ENCODE assay signal across 33 cellular contexts in genomic region chr9:32502996-32503395, GRCh38. TPM values are rescaled to one million over a fixed set of nuclear protein-coding genes. Genes with fewer than 3 reads are reported as not detected.
A peak's percentile ranks its signal among the peaks of the same experiment; 100 is the strongest.
DNase-seq lines count a peak whose midpoint lies in the region; FAIRE-seq and TF ChIP-seq lines count a peak whose summit lies in the region.
"Had no signal": no experiment of that assay in that cellular context is flagged by ENCODE, and none has a peak within 500 bp of the region (broad histone marks: within the 10 kb centered on the region; RNA-seq: fewer than 3 reads in every experiment).

No MANE protein-coding gene starts in this region.

- no peak overlapping the region for H3K9ac ChIP-seq in H9 (ENCODE audit: extremely low read depth, insufficient read length, low read length)
- no peak overlapping the region for H3K9ac ChIP-seq in keratinocyte (ENCODE audit: control insufficient read depth, extremely low read depth, insufficient read depth, low read length)
- H3K9ac ChIP-seq: KMS-11, SK-N-SH had no signal

- FAIRE-seq in keratinocyte (lab: Jason Lieb, UNC): no peak
- FAIRE-seq: frontal cortex, GM18507, HTR-8/SVneo had no signal

- H3K4me3 ChIP-seq in CD4-positive, alpha-beta memory T cell (ENCODE audit: low read length in 2 of 2): no peak overlapping the region
- H3K4me3 ChIP-seq in astrocyte of the spinal cord (ENCODE audit: low read depth, low read length) (no peak overlapping the region), keratinocyte (ENCODE audit: control insufficient read depth in 2 of 3, extremely low read depth in 1 of 3, insufficient read depth in 2 of 3, low read depth in 1 of 3, low read length in 3 of 3) (no peak overlapping the region), spleen (no peak overlapping the region)
- H3K4me3 ChIP-seq: ascending aorta, left ventricle myocardium inferior, stomach, tibial artery had no signal

- H2BK20ac ChIP-seq in H9 (ENCODE audit: low read depth, low read length, poor library complexity, severe bottlenecking): no peak overlapping the region

- H3K9me1 ChIP-seq in keratinocyte (ENCODE audit: control insufficient read depth, extremely low read depth, insufficient read depth, low read length): no peaks in the 10 kb centered on the region

- peak overlapping the region; percentile 3 to 82 (median 63) for H3K27ac Mint-ChIP-seq in CD4-positive, alpha-beta memory T cell
- H3K27ac Mint-ChIP-seq in H9 (peak overlapping the region in 2 of 3 experiments; percentile 25 to 80; a peak in 3 of 7 replicates), nephron progenitor cell (no peak overlapping the region)
- H3K27ac Mint-ChIP-seq: activated CD4-positive, alpha-beta T cell treated with anti-CD3 and anti-CD28 coated beads, Interleukin-2, amount 10 ng/mL, durations not matched to agents 7 days and 5 days; T-helper 2 cell treated with Interferon-gamma antibody and Interleukin-4, amounts not matched to agents 5 μg/mL and 100 μg/mL, for 36 hours had no signal

- H3K27ac ChIP-seq in CD4-positive, alpha-beta memory T cell (ENCODE audit: low read depth, low read length): no peak overlapping the region
- no peak overlapping the region for H3K27ac ChIP-seq in H9 (ENCODE audit: insufficient read length, low read depth, low read length)
- peak overlapping the region; percentile 19 for H3K27ac ChIP-seq in keratinocyte (ENCODE audit: control insufficient read depth, insufficient read depth, low read length)
- H3K27ac ChIP-seq in spleen: no peak overlapping the region
- H3K27ac ChIP-seq: ascending aorta, C4-2B, KMS-11, left ventricle myocardium inferior, RWPE1, stomach, tibial artery, WERI-Rb-1 had no signal

- H3K4me2 ChIP-seq in H9 (ENCODE audit: insufficient read depth, insufficient read length, low read length): no peak overlapping the region
- peak overlapping the region; percentile 20 for H3K4me2 ChIP-seq in keratinocyte (ENCODE audit: control insufficient read depth, extremely low read depth, insufficient read depth, low read depth, low read length)
- H3K4me2 ChIP-seq: KMS-11, SK-N-SH had no signal

- no CpG with 5 or more reads among the region's 3 CpGs for WGBS in H9 (ENCODE audit: extremely low coverage, insufficient read length, low lambda C conversion rate)
- 85 to 93% (median 90%) methylated on average over 3 of the region's 3 CpGs for WGBS in spleen, 5 donors

- H3K4me1 ChIP-seq in CD4-positive, alpha-beta memory T cell (ENCODE audit: insufficient read depth, low read length): no peaks in the 10 kb centered on the region
- H3K4me1 ChIP-seq in H9 (ENCODE audit: insufficient read depth, low read length) (no peaks in the 10 kb centered on the region), keratinocyte (ENCODE audit: control insufficient read depth, extremely low read depth, insufficient read depth, low read length) (peaks cover 28% of the 10 kb centered on the region), spleen (peaks cover 0 to 18% (median 0%) of the 10 kb centered on the region in 6 donors)
- H3K4me1 ChIP-seq: ascending aorta, left ventricle myocardium inferior had no signal

- H4K20me1 ChIP-seq in H9 (ENCODE audit: control insufficient read depth, insufficient read depth, insufficient read length) (no peaks in the 10 kb centered on the region), keratinocyte (ENCODE audit: control insufficient read depth, extremely low read depth, insufficient read depth, low read length) (no peaks in the 10 kb centered on the region)

- no peaks in the 10 kb centered on the region for H3K27me3 Mint-ChIP-seq in CD4-positive, alpha-beta memory T cell
- no peaks in the 10 kb centered on the region for H3K27me3 Mint-ChIP-seq in H9 (ENCODE audit: low read depth)
- no peaks in the 10 kb centered on the region for H3K27me3 Mint-ChIP-seq in nephron progenitor cell (ENCODE audit: low read depth, poor library complexity)
- H3K27me3 Mint-ChIP-seq: activated CD4-positive, alpha-beta T cell treated with anti-CD3 and anti-CD28 coated beads, Interleukin-2, amount 10 ng/mL, durations not matched to agents 7 days and 5 days; naive thymus-derived CD8-positive, alpha-beta T cell had no signal

- H4K91ac ChIP-seq in H9 (ENCODE audit: insufficient read length, low read depth, low read length): no peak overlapping the region

- no peak overlapping the region for H4K5ac ChIP-seq in H9 (ENCODE audit: insufficient read length, low read depth, low read length)

- no peak overlapping the region for H2BK120ac ChIP-seq in H9 (ENCODE audit: low read depth, low read length, poor library complexity, severe bottlenecking)

- H3K14ac ChIP-seq in H9 (ENCODE audit: insufficient read depth, low read length): no peak overlapping the region

- in situ Hi-C loops in astrocyte of the spinal cord (cut with HindIII; ENCODE audit: low sequenced_read_pairs): no loop called here

- no peaks in the 10 kb centered on the region for H3K9me3 Mint-ChIP-seq in CD4-positive, alpha-beta memory T cell
- H3K9me3 Mint-ChIP-seq in H9: peaks cover 0 to 3% of the 10 kb centered on the region in 2 experiments; a peak in 3 of 5 replicates
- H3K9me3 Mint-ChIP-seq in nephron progenitor cell: peaks cover 5% of the 10 kb centered on the region
- H3K9me3 Mint-ChIP-seq: activated CD4-positive, alpha-beta T cell treated with anti-CD3 and anti-CD28 coated beads, Interleukin-2, amount 10 ng/mL, durations not matched to agents 7 days and 5 days; activated naive CD4-positive, alpha-beta T cell treated with anti-CD3 and anti-CD28 coated beads, Interleukin-2, amount 50 U/mL, for 72 hours; naive thymus-derived CD8-positive, alpha-beta T cell; T-helper 2 cell treated with Interferon-gamma antibody and Interleukin-4, amounts not matched to agents 5 μg/mL and 100 μg/mL, for 36 hours had no signal

- CTCF ChIA-PET in CD4-positive, alpha-beta memory T cell (lab: Charles Lee; ENCODE audit: partially characterized antibody): interaction anchor here (0.8 kb wide), 1 partner anchor 71 kb away, joined by 5 read pairs; no protein-coding TSS in a partner anchor

- H3K4me1 Mint-ChIP-seq in CD4-positive, alpha-beta memory T cell: peaks cover 7 to 16% (median 9%) of the 10 kb centered on the region in 4 donors
- H3K4me1 Mint-ChIP-seq in H9 (peaks cover 11 to 13% of the 10 kb centered on the region in 2 experiments; a peak in 3 of 4 replicates), nephron progenitor cell (no peaks in the 10 kb centered on the region)

- intact Hi-C loops in CD4-positive, alpha-beta memory T cell (cut with micrococcal nuclease): no loop called here
- intact Hi-C loops in spleen (cut with DNase I; ENCODE audit: low total_unique reads): loop anchor here (10.0 kb wide), 1 partner anchor 58 kb away; no protein-coding TSS in a partner anchor

- no peak overlapping the region for H3T11ph ChIP-seq in H9 (ENCODE audit: low read length)

- H3K9me3 ChIP-seq in CD4-positive, alpha-beta memory T cell (ENCODE audit: control insufficient read depth in 1 of 2, low read length in 2 of 2): no peaks in the 10 kb centered on the region
- H3K9me3 ChIP-seq in H9 (ENCODE audit: control insufficient read depth, low read depth, low read length): no peaks in the 10 kb centered on the region
- H3K9me3 ChIP-seq in keratinocyte (ENCODE audit: control insufficient read depth, low read depth, low read length): no peaks in the 10 kb centered on the region
- H3K9me3 ChIP-seq in spleen: no peaks in the 10 kb centered on the region
- H3K9me3 ChIP-seq: ascending aorta, SK-N-SH, stomach, tibial artery had no signal

- no peak overlapping the region for H3K4ac ChIP-seq in H9 (ENCODE audit: low read depth, low read length)

- H3K36me3 ChIP-seq in CD4-positive, alpha-beta memory T cell (ENCODE audit: insufficient read depth, low read length): peaks cover 11% of the 10 kb centered on the region
- H3K36me3 ChIP-seq in keratinocyte (ENCODE audit: control insufficient read depth in 2 of 2, extremely low read depth in 1 of 2, insufficient read depth in 2 of 2, low read length in 2 of 2): peaks cover 0 to 4% of the 10 kb centered on the region in 2 experiments
- peaks cover 0 to 53% (median 24%) of the 10 kb centered on the region in 6 donors for H3K36me3 ChIP-seq in spleen
- H3K36me3 ChIP-seq: WERI-Rb-1 had no signal

- no peak overlapping the region for H3K56ac ChIP-seq in H9 (ENCODE audit: insufficient read length, low read depth, low read length)

- H2BK5ac ChIP-seq in H9 (ENCODE audit: insufficient read length, low read length): no peak overlapping the region

- no peak overlapping the region for H3K18ac ChIP-seq in H9 (ENCODE audit: insufficient read length, low read depth, low read length)

- no peak overlapping the region for H2BK15ac ChIP-seq in H9 (ENCODE audit: low read depth, low read length)

- H3K27me3 ChIP-seq in CD4-positive, alpha-beta memory T cell (ENCODE audit: insufficient read depth, low read length): no peaks in the 10 kb centered on the region
- no peaks in the 10 kb centered on the region for H3K27me3 ChIP-seq in H9 (ENCODE audit: insufficient read depth, low read length)
- no peaks in the 10 kb centered on the region for H3K27me3 ChIP-seq in keratinocyte (ENCODE audit: control insufficient read depth, extremely low read depth, insufficient read depth, low read length)
- H3K27me3 ChIP-seq in spleen (replicated peaks in 1 of 7): no peaks in the 10 kb centered on the region
- H3K27me3 ChIP-seq: ascending aorta, stomach, tibial artery had no signal

- H3K4me3 Mint-ChIP-seq in CD4-positive, alpha-beta memory T cell: no peak overlapping the region
- H3K4me3 Mint-ChIP-seq in H9 (no peak overlapping the region), nephron progenitor cell (no peak overlapping the region)
- H3K4me3 Mint-ChIP-seq: activated CD4-positive, alpha-beta T cell treated with anti-CD3 and anti-CD28 coated beads, Interleukin-2, amount 10 ng/mL, durations not matched to agents 7 days and 5 days; naive thymus-derived CD8-positive, alpha-beta T cell; T-helper 2 cell treated with Interferon-gamma antibody and Interleukin-4, amounts not matched to agents 5 μg/mL and 100 μg/mL, for 36 hours had no signal

- TF ChIP-seq CTCF in H9 (conservative IDR thresholded peaks at IDR 0.05) (no peak), astrocyte of the spinal cord (IDR thresholded peaks at IDR 0.05; ENCODE audit: low read depth, low read length) (no peak), keratinocyte (optimal IDR thresholded peaks at IDR 0.05 in 1 of 3, IDR thresholded peaks at IDR 0.05 in 1 of 3, conservative IDR thresholded peaks at IDR 0.05 in 1 of 3; ENCODE audit: extremely low read depth in 1 of 3, insufficient read depth in 2 of 3, low read length in 3 of 3) (no peak), nephron progenitor cell (IDR thresholded peaks at IDR 0.05) (no peak), spleen (IDR thresholded peaks at IDR 0.05 in 8 of 11, conservative IDR thresholded peaks at IDR 0.05 in 3 of 11) (no peak)

- no peak overlapping the region for H4K8ac ChIP-seq in H9 (replicated peaks; ENCODE audit: insufficient read length, low read depth, low read length)

- H3K79me2 ChIP-seq in H9 (ENCODE audit: insufficient read depth, low read length) (no peaks in the 10 kb centered on the region), keratinocyte (ENCODE audit: control insufficient read depth, insufficient read depth, low read length) (peaks cover 22% of the 10 kb centered on the region)

- no peak for TF ChIP-seq POLR2A in spleen (IDR thresholded peaks at IDR 0.05)

- no peak overlapping the region for H2BK12ac ChIP-seq in H9 (ENCODE audit: insufficient read length, low read depth, low read length)

- no peaks in the 10 kb centered on the region for H3K79me1 ChIP-seq in H9 (ENCODE audit: insufficient read depth, low read depth, low read length, poor library complexity, severe bottlenecking)

- no peak overlapping the region for H3K23ac ChIP-seq in H9 (ENCODE audit: insufficient read length, low read depth, low read length)

- DNase-seq in CD4-positive, alpha-beta memory T cell: no peak
- DNase-seq in H9 (no peak), astrocyte of the spinal cord (ENCODE audit: low read depth, low spot score) (peak; percentile 22), keratinocyte (ENCODE audit: low read depth, low spot score) (no peak), DMS79 (lab: John Stamatoyannopoulos, UW) (no peak), nephron progenitor cell (no peak), NCI-H1105 (lab: John Stamatoyannopoulos, UW) (no peak), spleen (no peak)
- DNase-seq: activated CD4-positive, alpha-beta T cell treated with anti-CD3 and anti-CD28 coated beads, Interleukin-2, amount 10 ng/mL, durations not matched to agents 7 days and 5 days; DMS153; GDM1; hippocampal formation; left ventricle myocardium inferior; midbrain; MV-4-11; naive thymus-derived CD8-positive, alpha-beta T cell; NCI-H1694; NCI-H2171 treated with DMSO at 0.1 percent for 48 hours; NCI-H524 treated with DMSO at 0.1 percent for 48 hours; posterior cingulate gyrus; SK-N-SH; stomach; tibial artery; WERI-Rb-1 had no signal

- no peak overlapping the region for H2AK5ac ChIP-seq in H9 (ENCODE audit: insufficient read length, low read length)

- dilution Hi-C loops in keratinocyte (cut with MboI; ENCODE audit: extremely low pct_ligation_motif_present, low sequenced_read_pairs): no loop called here

- no peak overlapping the region for H2AFZ ChIP-seq in H9 (ENCODE audit: low read length)
- H2AFZ ChIP-seq in keratinocyte (ENCODE audit: control insufficient read depth, low read length): peak overlapping the region; percentile 17

- peaks cover 25 to 36% of the 10 kb centered on the region in 2 donors for H3K36me3 Mint-ChIP-seq in CD4-positive, alpha-beta memory T cell
- peaks cover 8 to 16% (median 13%) of the 10 kb centered on the region in 3 experiments for H3K36me3 Mint-ChIP-seq in H9 (ENCODE audit: insufficient read depth in 1 of 3, low read depth in 3 of 3)
- peaks cover 9% of the 10 kb centered on the region for H3K36me3 Mint-ChIP-seq in nephron progenitor cell (ENCODE audit: low read depth)

- no peaks in the 10 kb centered on the region for H3K23me2 ChIP-seq in H9 (ENCODE audit: insufficient read length, low read depth, low read length, poor library complexity, severe bottlenecking)

- POLR2A ChIA-PET in CD4-positive, alpha-beta memory T cell (lab: Charles Lee; ENCODE audit: partially characterized antibody): interaction anchor here (1.2 kb wide), 1 partner anchor 23 kb away, joined by 3 read pairs; the partner anchor contains the start of gene RIGI

RNA-seq across cellular contexts. Expression of gene RIGI, which starts 23.0 kb away (rescaled TPM):
- 10 to 100 TPM; 29.0 to 32.0 TPM for total RNA-seq in CD4-positive, alpha-beta memory T cell
- polyA plus RNA-seq in CD4-positive, alpha-beta memory T cell: 10 to 100 TPM; 19.4 to 22.1 TPM
- total RNA-seq in H9 (2021): 4.1 TPM in 2 replicates
- polyA plus RNA-seq in keratinocyte: 23.0 to 31.4 TPM (median 27.6 TPM) in 3 replicates
- polyA plus RNA-seq in keratinocyte (2011; ENCODE audit: low read depth): 3.0 TPM
- 11.4 and 22.0 TPM in 2 replicates for polyA plus RNA-seq in keratinocyte (2011; cell fraction: cytosol; rRNA removed)
- 30.2 and 35.6 TPM in 2 replicates for polyA plus RNA-seq in keratinocyte (2011; cell fraction: nucleus; rRNA removed)
- polyA plus RNA-seq in keratinocyte (2012; ENCODE audit: low replicate concordance): 4.7 and 29.6 TPM in 2 replicates
- polyA minus RNA-seq in keratinocyte: 7.3 to 34.9 TPM (median 16.8 TPM) in 3 replicates
- 9.6 TPM for polyA minus RNA-seq in keratinocyte (2011; cell fraction: cytosol; rRNA and poly(A)+ RNA removed)
- 21.1 and 44.8 TPM in 2 replicates for polyA minus RNA-seq in keratinocyte (2011; cell fraction: nucleus; rRNA and poly(A)+ RNA removed)
- total RNA-seq in spleen: 10 to 100 TPM; 15.1 to 24.4 (median 17.6) TPM
- polyA plus RNA-seq in spleen: 1 to 10 TPM; 6.5 to 7.4 (median 7.2) TPM

RNA-seq across cellular contexts. Expression of gene SMIM27, which starts 49.1 kb away (rescaled TPM):
- total RNA-seq in CD4-positive, alpha-beta memory T cell: 10 to 100 TPM; 32.1 to 37.8 TPM
- 100 to 1,000 TPM in 1 of 2 donors, 10 to 100 TPM in 1; 42.4 to 115 TPM for polyA plus RNA-seq in CD4-positive, alpha-beta memory T cell
- 12.2 and 15.7 TPM in 2 replicates for total RNA-seq in H9 (2021)
- polyA plus RNA-seq in keratinocyte: 2.0 to 21.9 TPM (median 13.0 TPM) in 3 replicates
- 1.6 TPM for polyA plus RNA-seq in keratinocyte (2011; ENCODE audit: low read depth)
- 1.9 and 3.4 TPM in 2 replicates for polyA plus RNA-seq in keratinocyte (2011; cell fraction: cytosol; rRNA removed)
- 1.0 and 1.9 TPM in 2 replicates for polyA plus RNA-seq in keratinocyte (2011; cell fraction: nucleus; rRNA removed)
- 17.5 and 21.5 TPM in 2 replicates for polyA plus RNA-seq in keratinocyte (2012; ENCODE audit: low replicate concordance)
- 1.1 to 3.9 TPM (median 1.9 TPM) in 3 replicates for polyA minus RNA-seq in keratinocyte
- not detected for polyA minus RNA-seq in keratinocyte (2011; cell fraction: cytosol; rRNA and poly(A)+ RNA removed)
- polyA minus RNA-seq in keratinocyte (2011; cell fraction: nucleus; rRNA and poly(A)+ RNA removed): 2.5 TPM in 1 of 2 replicates, not detected in the other
- 10 to 100 TPM in 5 of 7 donors, 1 to 10 TPM in 2; 6.6 to 25.1 (median 18.2) TPM for total RNA-seq in spleen
- 10 to 100 TPM; 19.6 to 31.7 (median 26.3) TPM for polyA plus RNA-seq in spleen

RNA-seq across cellular contexts. Expression of gene TOPORS, which starts 49.4 kb away (rescaled TPM):
- 10 to 100 TPM; 24.1 to 24.6 TPM for total RNA-seq in CD4-positive, alpha-beta memory T cell
- 10 to 100 TPM; 24.4 to 32.4 TPM for polyA plus RNA-seq in CD4-positive, alpha-beta memory T cell
- total RNA-seq in H9 (2021) (30.2 and 31.9 TPM in 2 replicates), spleen (10 to 100 TPM; 11.9 to 28.7 (median 18.2) TPM)
- polyA plus RNA-seq in keratinocyte (12.8 to 17.1 TPM (median 13.5 TPM) in 3 replicates), spleen (1 to 10 TPM; 5.2 to 7.1 (median 6.3) TPM)
- 37.3 TPM for polyA plus RNA-seq in keratinocyte (2011; ENCODE audit: low read depth)
- 6.9 and 14.0 TPM in 2 replicates for polyA plus RNA-seq in keratinocyte (2011; cell fraction: cytosol; rRNA removed)
- 17.1 and 24.5 TPM in 2 replicates for polyA plus RNA-seq in keratinocyte (2011; cell fraction: nucleus; rRNA removed)
- 13.5 and 17.0 TPM in 2 replicates for polyA plus RNA-seq in keratinocyte (2012; ENCODE audit: low replicate concordance)
- polyA minus RNA-seq in keratinocyte: 8.2 to 27.8 TPM (median 19.3 TPM) in 3 replicates
- 9.2 TPM for polyA minus RNA-seq in keratinocyte (2011; cell fraction: cytosol; rRNA and poly(A)+ RNA removed)
- polyA minus RNA-seq in keratinocyte (2011; cell fraction: nucleus; rRNA and poly(A)+ RNA removed): 18.5 and 36.0 TPM in 2 replicates
